28 cellular contexts compared by ENCODE assay signal in the genomic region with DNA sequence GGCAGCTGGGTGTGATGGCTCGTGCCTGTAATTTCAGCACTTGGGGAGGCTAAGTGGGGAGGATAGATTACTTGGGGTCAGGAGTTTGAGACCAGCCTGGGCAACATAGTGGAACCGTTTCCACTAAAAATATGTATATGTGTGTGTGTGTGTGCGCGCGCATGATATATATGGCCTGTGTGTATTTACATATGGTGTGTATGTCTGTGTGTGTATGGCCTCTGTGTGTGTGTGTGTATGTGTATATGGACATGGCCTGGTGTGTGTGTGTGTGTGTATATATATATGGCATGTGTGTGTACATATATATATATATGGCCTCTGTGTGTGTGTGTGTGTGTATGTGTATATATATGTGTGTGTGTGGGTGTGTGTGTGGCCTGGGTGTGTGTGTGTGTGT. TPM values are rescaled to one million over a fixed set of nuclear protein-coding genes. Genes with fewer than 3 reads are reported as not detected.
"Had no signal": no experiment of that assay in that cellular context is flagged by ENCODE, and none has a peak within 500 bp of the region (broad histone marks: within the 10 kb centered on the region; RNA-seq: fewer than 3 reads in every experiment).

No MANE protein-coding gene starts in this region.

- H3K27me3 ChIP-seq: ascending aorta, breast epithelium, cardiac muscle cell, colonic mucosa, esophagus squamous epithelium, gastroesophageal sphincter had no signal

- DNase-seq: activated CD4-positive, alpha-beta T cell treated with anti-CD3 and anti-CD28 coated beads for 1 hour; activated CD4-positive, alpha-beta T cell treated with anti-CD3 and anti-CD28 coated beads for 4 hours; activated CD4-positive, alpha-beta T cell treated with anti-CD3 and anti-CD28 coated beads, Interleukin-2, amount 10 ng/mL, durations not matched to agents 7 days and 5 days; activated CD4-positive, alpha-beta T cell treated with anti-CD3 and anti-CD28 coated beads, Interleukin-2, amount 50 U/mL, for 4 hours; activated CD8-positive, alpha-beta memory T cell treated with anti-CD3 and anti-CD28 coated beads for 24 hours; activated CD8-positive, alpha-beta T cell treated with anti-CD3 and anti-CD28 coated beads for 36 hours; activated gamma-delta T cell; activated naive CD4-positive, alpha-beta T cell; activated naive CD4-positive, alpha-beta T cell treated with anti-CD3 and anti-CD28 coated beads, Interleukin-2, amount 10 ng/mL, durations not matched to agents 7 days and 5 days; activated naive CD8-positive, alpha-beta T cell treated with anti-CD3 and anti-CD28 coated beads, Interleukin-2, amount 10 ng/mL, durations not matched to agents 7 days and 5 days; activated T-cell treated with anti-CD3 and anti-CD28 coated beads, Interleukin-2, amount 50 U/mL, for 4 hours; central memory CD4-positive, alpha-beta T cell; cerebellar nuclear complex; colonic mucosa; effector CD8-positive, alpha-beta T cell; esophagus squamous epithelium; foreskin melanocyte; heart right ventricle; T-helper 2 cell had no signal

- H3K36me3 ChIP-seq: ascending aorta, breast epithelium, cardiac muscle cell, colonic mucosa, gastroesophageal sphincter had no signal

- FAIRE-seq: endometrium, endothelial cell of umbilical vein had no signal

- H3K4me3 ChIP-seq: ascending aorta, breast epithelium, cardiac muscle cell, colonic mucosa, esophagus squamous epithelium, gastroesophageal sphincter, heart right ventricle had no signal

- H3K9me3 ChIP-seq: ascending aorta, breast epithelium, colonic mucosa, esophagus squamous epithelium, gastroesophageal sphincter, heart right ventricle had no signal

- H3K27ac ChIP-seq: ascending aorta, breast epithelium, cardiac muscle cell, colonic mucosa, epithelial cell of prostate, esophagus squamous epithelium, gastroesophageal sphincter, heart right ventricle had no signal

- H3K4me1 ChIP-seq: ascending aorta, breast epithelium, colonic mucosa, gastroesophageal sphincter, heart right ventricle had no signal

RNA-seq across cellular contexts. Expression of a gene that starts 16.0 kb away (rescaled TPM):
- polyA plus RNA-seq: cardiac muscle cell, endothelial cell of umbilical vein, esophagus, fibroblast of lung, heart right ventricle had no signal

RNA-seq across cellular contexts. Expression of a gene that starts 27.2 kb away (rescaled TPM):
- polyA plus RNA-seq: cardiac muscle cell, endothelial cell of umbilical vein had no signal
